Comparison of ENCODE assay signal across 8 cellular contexts in the genomic region with DNA sequence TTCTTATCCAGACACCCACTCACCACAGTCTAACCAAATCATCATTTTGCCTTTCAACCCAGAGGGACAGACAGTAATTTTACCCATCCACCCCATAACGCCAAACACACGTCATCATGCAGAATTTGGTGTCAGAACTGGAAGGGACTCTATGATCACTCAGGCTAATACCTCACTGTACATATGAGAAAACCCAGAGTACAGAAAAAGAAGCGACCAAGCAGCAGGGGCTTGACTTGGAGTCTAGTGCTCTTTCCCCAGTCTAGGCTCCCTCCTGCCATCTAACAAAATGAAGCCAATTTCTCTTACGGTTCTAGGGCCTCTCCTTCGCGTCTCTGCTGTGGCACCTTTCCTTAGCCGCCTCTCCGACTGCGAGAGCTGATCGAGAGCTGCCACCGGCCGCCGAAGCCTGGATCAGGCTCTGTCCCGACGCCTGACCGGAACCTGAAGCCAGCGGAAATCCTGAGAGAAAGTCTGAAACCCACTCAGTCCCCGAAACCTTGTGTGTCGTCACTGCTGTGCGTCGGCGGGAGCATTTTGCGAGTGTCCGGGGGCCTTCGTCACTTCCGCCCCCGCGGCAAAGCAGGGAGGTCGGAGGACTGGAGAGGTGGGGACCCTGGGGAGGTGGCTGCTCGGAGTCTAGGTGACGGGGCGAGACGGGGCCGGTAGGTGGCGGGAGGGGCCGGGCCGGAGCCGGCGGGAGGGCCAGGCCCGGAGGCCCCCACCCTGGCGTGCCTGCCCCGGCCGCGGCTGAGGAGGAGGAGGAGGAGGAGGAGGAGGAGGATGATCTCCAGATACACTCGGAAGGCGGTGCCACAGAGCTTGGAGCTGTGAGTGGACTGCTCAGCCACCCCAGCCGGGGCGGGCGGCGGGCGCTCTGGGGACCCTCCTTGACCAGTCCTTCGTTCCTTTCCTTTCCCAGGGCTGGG. TPM values are rescaled to one million over a fixed set of nuclear protein-coding genes. Genes with fewer than 3 reads are reported as not detected.
DNase-seq lines count a peak whose midpoint lies in the region; ATAC-seq and TF ChIP-seq lines count a peak whose summit lies in the region.

A gene (minus strand): TSS at position 452 of the 929 bp plus-strand sequence. CDS start 4,071 bp downstream, outside the sequence.
A gene (plus strand): TSS at position 563 of the 929 bp plus-strand sequence. CDS start 221 bp downstream, at position 784.

- peaks cover 0 to 1% of the 10 kb centered on the region in 2 donors for H3K36me3 ChIP-seq in ascending aorta
- H3K36me3 ChIP-seq in uterus, result no peaks in the 10 kb centered on the region

- peak within 1 kb of the TSS; percentile 100 for H3K4me3 Mint-ChIP-seq in T-helper 2 cell treated with Interferon-gamma antibody and Interleukin-4, amounts not matched to agents 5 μg/mL and 100 μg/mL, for 36 hours

- H3K4me1 ChIP-seq in ascending aorta (peaks cover 0 to 19% of the 10 kb centered on the region in 2 donors), right cardiac atrium (ENCODE audit: control insufficient read depth, insufficient read depth, low read length) (peaks cover 2% of the 10 kb centered on the region), uterus (peaks cover 0 to 6% of the 10 kb centered on the region in 2 donors)

- H3K27me3 ChIP-seq in ascending aorta, result no peaks in the 10 kb centered on the region
- H3K27me3 ChIP-seq in right cardiac atrium (ENCODE audit: control insufficient read depth, insufficient read depth), result no peaks in the 10 kb centered on the region
- H3K27me3 ChIP-seq in uterus, result no peaks in the 10 kb centered on the region

- peak within 1 kb of the TSS; percentile 100 for H3K27ac Mint-ChIP-seq in T-helper 2 cell treated with Interferon-gamma antibody and Interleukin-4, amounts not matched to agents 5 μg/mL and 100 μg/mL, for 36 hours

- H3K4me3 ChIP-seq in ascending aorta, result peak within 1 kb of the TSS; percentile 82 to 88
- H3K4me3 ChIP-seq in right cardiac atrium (ENCODE audit: low read length), result peak within 1 kb of the TSS; percentile 96
- H3K4me3 ChIP-seq in uterus, result peak within 1 kb of the TSS; percentile 97 to 98

- H3K27me3 Mint-ChIP-seq in T-helper 2 cell treated with Interferon-gamma antibody and Interleukin-4, amounts not matched to agents 5 μg/mL and 100 μg/mL, for 36 hours (ENCODE audit: low read depth), result no peaks in the 10 kb centered on the region

- H3K4me1 Mint-ChIP-seq in T-helper 2 cell treated with Interferon-gamma antibody and Interleukin-4, amounts not matched to agents 5 μg/mL and 100 μg/mL, for 36 hours (ENCODE audit: low read depth), result peaks cover 36% of the 10 kb centered on the region

- H3K9me3 ChIP-seq in ascending aorta, result no peaks in the 10 kb centered on the region
- H3K9me3 ChIP-seq in right cardiac atrium (ENCODE audit: control insufficient read depth, low read length), result no peaks in the 10 kb centered on the region
- H3K9me3 ChIP-seq in uterus, result no peaks in the 10 kb centered on the region

- DNase-seq in NCI-H1930 (lab: John Stamatoyannopoulos, UW) (peak; percentile 85 to 87), ascending aorta (ENCODE audit: low spot score in 2 of 2) (peak; percentile 84 to 97), right cardiac atrium (peak; percentile 95 to 97 (median 97)), pulmonary artery endothelial cell (ENCODE audit: low read depth, low spot score) (peak; percentile 90), uterus (peak; percentile 94 to 95)
- DNase-seq in T-helper 2 cell treated with Interferon-gamma antibody and Interleukin-4, amounts not matched to agents 5 μg/mL and 100 μg/mL, for 36 hours (ENCODE audit: low spot score), result peak; percentile 94

- TF ChIP-seq CTCF in ascending aorta (IDR thresholded peaks at IDR 0.05), result peak in 2 of 3 experiments; percentile 30 to 49
- peak in 3 of 4 experiments; percentile 21 to 56 (median 47) for TF ChIP-seq CTCF in uterus (IDR thresholded peaks at IDR 0.05)

- WGBS in right cardiac atrium, result under 1% methylated on average over 52 of the region's 52 CpGs

- peak within 1 kb of the TSS; percentile 96 to 97 for H3K27ac ChIP-seq in ascending aorta
- H3K27ac ChIP-seq in right cardiac atrium (ENCODE audit: low read length), result peak within 1 kb of the TSS; percentile 99
- peak within 1 kb of the TSS; percentile 97 to 98 for H3K27ac ChIP-seq in uterus

- intact Hi-C loops in ascending aorta (cut with DNase I) (loop anchor here (1.0 to 10.0 kb wide), 4 partner anchors 56 to 813 kb away; a partner anchor contains a TSS), right cardiac atrium (cut with DNase I) (loop anchor here in 1 of 4 donors (10.0 kb wide), 1 partner anchor 73 kb away; a partner anchor contains a TSS), uterus (cut with DNase I; ENCODE audit: low total_unique reads) (no loop called here)

- H3K9me3 Mint-ChIP-seq in T-helper 2 cell treated with Interferon-gamma antibody and Interleukin-4, amounts not matched to agents 5 μg/mL and 100 μg/mL, for 36 hours, result no peaks in the 10 kb centered on the region

- peak; percentile 94 for ATAC-seq in GM18498 (IDR thresholded peaks at IDR 0.05; ENCODE audit: unreplicated experiment)
- peak; percentile 85 for ATAC-seq in HG02938 (IDR thresholded peaks at IDR 0.05; ENCODE audit: unreplicated experiment)
- peak; percentile 99 for ATAC-seq in right cardiac atrium

- peak; percentile 91 to 96 for TF ChIP-seq POLR2A in uterus (IDR thresholded peaks at IDR 0.05)

- H3K36me3 Mint-ChIP-seq in T-helper 2 cell treated with Interferon-gamma antibody and Interleukin-4, amounts not matched to agents 5 μg/mL and 100 μg/mL, for 36 hours (ENCODE audit: low read depth), result peaks cover 22% of the 10 kb centered on the region

RNA-seq across cellular contexts. Expression of the first gene that starts in this region (rescaled TPM):
- 6.2 TPM for total RNA-seq in ascending aorta
- 10 to 100 TPM; 16.2 to 19.3 (median 17.9) TPM for total RNA-seq in right cardiac atrium
- polyA plus RNA-seq in right cardiac atrium, result 10.8 TPM
- 29.9 and 33.3 TPM in 2 replicates for total RNA-seq in pulmonary artery endothelial cell
- total RNA-seq in uterus, result 10 to 100 TPM; 18.4 to 37.8 (median 36.0) TPM

RNA-seq across cellular contexts. Expression of the second gene that starts in this region (rescaled TPM):
- total RNA-seq in ascending aorta (19.4 TPM), right cardiac atrium (10 to 100 TPM; 11.6 to 17.5 (median 15.1) TPM), pulmonary artery endothelial cell (27.4 and 32.2 TPM in 2 replicates), uterus (10 to 100 TPM; 11.0 to 37.4 (median 19.0) TPM)
- polyA plus RNA-seq in right cardiac atrium, result 16.2 TPM

Comparison
In these comparisons a context has a peak if more than half of its experiments do, and no peak if none do; other contexts are left out.
1. Peak in every context shown above with its lines: DNase-seq, ATAC-seq, H3K4me3 ChIP-seq and H3K27ac ChIP-seq.